Comparison of ENCODE assay signal across 21 cellular contexts in the genomic region with DNA sequence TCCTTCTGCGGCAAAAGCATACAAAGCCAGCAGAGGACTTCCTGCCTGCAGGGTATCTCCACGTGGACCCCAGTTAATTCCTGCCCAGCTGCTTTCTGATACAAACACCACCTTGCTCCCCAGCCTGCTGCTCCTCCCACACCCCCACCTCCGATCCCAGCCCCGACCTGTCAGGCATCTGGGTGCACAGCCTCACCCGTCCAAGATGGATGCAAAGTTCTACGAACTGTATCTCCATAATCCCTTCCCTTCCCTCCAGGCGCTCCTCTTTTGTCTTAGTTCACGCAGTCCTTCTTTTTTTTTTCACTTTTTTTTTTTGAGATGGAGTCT. TPM values are rescaled to one million over a fixed set of nuclear protein-coding genes. Genes with fewer than 3 reads are reported as not detected.
"Had no signal": no experiment of that assay in that cellular context is flagged by ENCODE, and none has a peak within 500 bp of the region (broad histone marks: within the 10 kb centered on the region; RNA-seq: fewer than 3 reads in every experiment).

No MANE protein-coding gene starts in this region.

- H3K27ac Mint-ChIP-seq: activated naive CD8-positive, alpha-beta T cell; dendritic cell treated with granulocyte-macrophage colony-stimulating factor and Interleukin-4, amounts not matched to agents 40 ng/mL and 50 ng/mL, for 4 days; progenitor cell of endocrine pancreas; stimulated activated naive CD8-positive, alpha-beta T cell treated with anti-CD3 and anti-CD28 coated beads, Interleukin-15, amount 100 ng/mL, for 72 hours; type B pancreatic cell had no signal

- H3K27me3 Mint-ChIP-seq: activated naive CD8-positive, alpha-beta T cell; progenitor cell of endocrine pancreas; stimulated activated naive CD8-positive, alpha-beta T cell treated with anti-CD3 and anti-CD28 coated beads, Interleukin-15, amount 100 ng/mL, for 72 hours; type B pancreatic cell had no signal

- H3K27me3 ChIP-seq: esophagus muscularis mucosa, gastroesophageal sphincter, heart right ventricle, SJSA1, suprapubic skin had no signal

- H3K9me3 Mint-ChIP-seq: dendritic cell treated with granulocyte-macrophage colony-stimulating factor and Interleukin-4, amounts not matched to agents 40 ng/mL and 50 ng/mL, for 4 days; nephron; stimulated activated naive CD8-positive, alpha-beta T cell treated with anti-CD3 and anti-CD28 coated beads, Interleukin-15, amount 100 ng/mL, for 72 hours; T-helper 1 cell treated with Interleukin-12 subunit alpha and Interleukin-12 subunit beta and Interleukin-4 antibody, amounts not matched to agents 30 μg/mL and 1 μg/mL, for 36 hours; type B pancreatic cell had no signal

- H3K4me1 ChIP-seq: gastroesophageal sphincter, suprapubic skin had no signal

- H3K36me3 Mint-ChIP-seq: type B pancreatic cell had no signal

- DNase-seq: activated CD4-positive, alpha-beta T cell treated with anti-CD3 and anti-CD28 coated beads, Interleukin-2, amount 50 U/mL, for 48 hours; activated CD4-positive, CD25-positive, alpha-beta regulatory T cell treated with anti-CD3 and anti-CD28 coated beads, Interleukin-2, amount 50 U/mL, for 72 hours; activated gamma-delta T cell; activated T-cell treated with anti-CD3 and anti-CD28 coated beads, Interleukin-2, amount 50 U/mL, for 48 hours; effector CD8-positive, alpha-beta T cell; heart right ventricle; left ventricle myocardium superior; stimulated activated CD4-positive, alpha-beta T cell treated with anti-CD3 and anti-CD28 coated beads, Interleukin-2, amount 100 ng/mL, for 48 hours; stimulated activated naive CD8-positive, alpha-beta T cell treated with anti-CD3 and anti-CD28 coated beads, Interleukin-15, amount 100 ng/mL, for 72 hours had no signal

- H3K36me3 ChIP-seq: gastroesophageal sphincter, SJSA1, suprapubic skin had no signal

- H3K9me3 ChIP-seq: esophagus muscularis mucosa, gastroesophageal sphincter, heart right ventricle, SJSA1, suprapubic skin had no signal

- H3K4me3 Mint-ChIP-seq: activated naive CD8-positive, alpha-beta T cell; dendritic cell treated with granulocyte-macrophage colony-stimulating factor and Interleukin-4, amounts not matched to agents 40 ng/mL and 50 ng/mL, for 4 days; nephron; stimulated activated naive CD8-positive, alpha-beta T cell treated with anti-CD3 and anti-CD28 coated beads, Interleukin-15, amount 100 ng/mL, for 72 hours; T-helper 1 cell treated with Interleukin-12 subunit alpha and Interleukin-12 subunit beta and Interleukin-4 antibody, amounts not matched to agents 30 μg/mL and 1 μg/mL, for 36 hours; type B pancreatic cell had no signal

- H3K27ac ChIP-seq: esophagus muscularis mucosa, gastroesophageal sphincter, heart right ventricle, SJSA1, suprapubic skin had no signal

- H3K4me3 ChIP-seq: esophagus muscularis mucosa, gastroesophageal sphincter, heart right ventricle, SJSA1, suprapubic skin had no signal

- ATAC-seq: left ventricle myocardium superior; stimulated activated naive CD8-positive, alpha-beta T cell treated with anti-CD3 and anti-CD28 coated beads, Interleukin-15, amount 100 ng/mL, for 72 hours had no signal

RNA-seq across cellular contexts. Expression of a gene that starts 15.6 kb away (rescaled TPM):
- total RNA-seq: endothelial cell of umbilical vein, gastroesophageal sphincter, heart right ventricle, left ventricle myocardium superior, mucosa of gallbladder, SJSA1 had no signal
- polyA plus RNA-seq: endothelial cell of umbilical vein had no signal
